Comparison of ENCODE assay signal across 12 cellular contexts in the genomic region with DNA sequence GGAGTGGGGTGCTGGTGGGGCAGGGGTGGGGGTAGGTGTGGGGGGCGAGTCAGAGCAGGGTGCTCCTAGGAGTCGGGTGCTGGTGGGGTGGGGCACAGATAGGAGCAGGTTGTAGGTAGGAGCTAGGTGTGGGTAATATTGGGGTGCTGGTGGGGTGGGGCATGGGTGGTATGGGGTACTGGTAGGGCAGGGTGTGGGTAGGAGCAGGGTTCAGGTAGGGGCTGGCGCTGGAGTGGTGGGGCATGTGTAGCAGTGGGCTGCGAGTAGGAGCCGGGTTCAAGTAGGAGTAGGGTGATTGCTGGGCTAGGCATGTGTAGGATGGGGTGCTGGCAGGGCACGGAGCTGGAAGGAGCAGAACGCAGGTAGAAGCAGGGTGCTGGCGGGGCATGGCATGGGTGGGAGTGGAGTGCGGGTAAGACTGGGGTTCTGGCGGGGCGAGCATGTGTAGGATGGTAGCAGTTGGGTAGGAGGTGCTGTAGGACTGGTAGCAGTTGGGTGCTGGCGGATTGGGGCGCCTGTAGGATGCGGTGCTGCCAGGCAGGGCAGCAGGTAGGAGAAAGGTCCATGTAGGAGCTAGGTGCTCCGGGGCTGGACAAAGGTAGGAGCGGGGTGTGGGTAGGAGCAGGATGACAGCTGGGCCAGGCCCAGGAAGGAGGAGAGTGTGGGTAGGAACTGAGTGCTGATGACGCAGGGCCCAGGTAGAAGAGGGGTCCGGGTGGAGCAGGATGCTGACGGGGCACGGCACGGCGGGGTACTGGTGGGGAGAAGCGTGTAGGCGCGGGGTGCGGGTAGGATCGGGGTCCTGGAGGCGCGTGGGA.
DNase-seq lines count a peak whose midpoint lies in the region; ATAC-seq lines count a peak whose summit lies in the region.
"Had no signal": no experiment of that assay in that cellular context is flagged by ENCODE, and none has a peak within 500 bp of the region (broad histone marks: within the 10 kb centered on the region; RNA-seq: fewer than 3 reads in every experiment).

No MANE protein-coding gene starts in this region.

- no peaks in the 10 kb centered on the region for H3K79me1 ChIP-seq in neuronal stem cell (ENCODE audit: low read depth, low read length)

- peak overlapping the region; percentile 52 for H3K18ac ChIP-seq in neuronal stem cell (ENCODE audit: low read length)

- H3K23ac ChIP-seq in neuronal stem cell (ENCODE audit: low read depth, low read length, poor library complexity) = peak overlapping the region; percentile 81

- ATAC-seq in left colon = no peak
- ATAC-seq in GM18519 (IDR thresholded peaks at IDR 0.05; ENCODE audit: low FRiP score, unreplicated experiment) = no peak
- ATAC-seq: K562 had no signal

- no peaks in the 10 kb centered on the region for H3K27me3 ChIP-seq in CD4-positive, alpha-beta memory T cell (ENCODE audit: insufficient read depth, low read length)
- peaks cover 9% of the 10 kb centered on the region for H3K27me3 ChIP-seq in effector memory CD4-positive, alpha-beta T cell (replicated peaks; ENCODE audit: control insufficient read depth, insufficient read depth, low read length, poor library complexity, severe bottlenecking)
- peaks cover 7 to 32% (median 31%) of the 10 kb centered on the region in 3 experiments for H3K27me3 ChIP-seq in neuronal stem cell (ENCODE audit: control insufficient read depth in 3 of 3, insufficient read depth in 3 of 3, low read depth in 1 of 3, low read length in 3 of 3)

- peak overlapping the region; percentile 46 for H2BK12ac ChIP-seq in neuronal stem cell (ENCODE audit: low read length)

- no peak overlapping the region for H4K91ac ChIP-seq in neuronal stem cell (ENCODE audit: low read depth, low read length, poor library complexity)

- CTCF ChIA-PET in CD4-positive, alpha-beta memory T cell (lab: Charles Lee; ENCODE audit: partially characterized antibody) = no interaction called here

- no peak overlapping the region for H2BK120ac ChIP-seq in neuronal stem cell (ENCODE audit: low read depth, low read length)

- intact Hi-C loops in CD4-positive, alpha-beta memory T cell (cut with micrococcal nuclease) = no loop called here
- intact Hi-C loops in left colon (cut with DNase I, micrococcal nuclease) = no loop called here

- DNase-seq in CD4-positive, alpha-beta memory T cell = peak in 1 of 5 donors; percentile 12
- DNase-seq in NCI-H69 (lab: John Stamatoyannopoulos, UW) (peak; percentile 47), neuronal stem cell (ENCODE audit: low spot score) (no peak), left colon (no peak), NAMALWA (ENCODE audit: low spot score) (no peak), HUDEP-2 (lab: John Stamatoyannopoulos, UW; ENCODE audit: unreplicated experiment in 76 of 76) (no peak)
- no peak for DNase-seq in effector memory CD4-positive, alpha-beta T cell
- DNase-seq: midbrain had no signal

- H3K27ac Mint-ChIP-seq in CD4-positive, alpha-beta memory T cell = peak overlapping the region in 3 of 7 donors; percentile 48 to 80 (median 72)

- H2BK5ac ChIP-seq in neuronal stem cell (ENCODE audit: low read length) = peak overlapping the region; percentile 53

- H3K4me3 ChIP-seq in CD4-positive, alpha-beta memory T cell (ENCODE audit: low read length in 2 of 2) = peak overlapping the region in 1 of 2 donors; percentile 43
- H3K4me3 ChIP-seq in effector memory CD4-positive, alpha-beta T cell (ENCODE audit: insufficient read depth, low read depth, low read length, poor library complexity, severe bottlenecking) = peak overlapping the region; percentile 45
- H3K4me3 ChIP-seq in neuronal stem cell (ENCODE audit: low read length in 2 of 2) = peak overlapping the region in 1 of 2 donors; percentile 71
- H3K4me3 ChIP-seq: BLaER1 treated with 17β-estradiol and CSF1 and Interleukin-3, amounts not matched to agents 10 nM and 100 nM; K562 had no signal

- H3K36me3 Mint-ChIP-seq in CD4-positive, alpha-beta memory T cell = peaks cover 0 to 2% of the 10 kb centered on the region in 2 donors

- peaks cover 0 to 10% (median 0%) of the 10 kb centered on the region in 8 donors for H3K9me3 Mint-ChIP-seq in CD4-positive, alpha-beta memory T cell

- H3K14ac ChIP-seq in neuronal stem cell (ENCODE audit: low read length) = peak overlapping the region; percentile 56

- no peaks in the 10 kb centered on the region for H3K9me3 ChIP-seq in CD4-positive, alpha-beta memory T cell (ENCODE audit: control insufficient read depth in 1 of 2, low read length in 2 of 2)
- no peaks in the 10 kb centered on the region for H3K9me3 ChIP-seq in effector memory CD4-positive, alpha-beta T cell (ENCODE audit: control insufficient read depth, low read length)
- H3K9me3 ChIP-seq in neuronal stem cell (replicated peaks in 1 of 2; ENCODE audit: control insufficient read depth in 2 of 2, insufficient read depth in 1 of 2, low read depth in 1 of 2, low read length in 2 of 2) = peaks cover 0 to 6% of the 10 kb centered on the region in 2 donors
- H3K9me3 ChIP-seq: right atrium auricular region had no signal

- H4K8ac ChIP-seq in neuronal stem cell (ENCODE audit: low read depth, low read length) = peak overlapping the region; percentile 65

- H3K4me3 Mint-ChIP-seq in CD4-positive, alpha-beta memory T cell = peak overlapping the region; percentile 79 to 89 (median 84)

- peaks cover 10 to 19% of the 10 kb centered on the region in 2 donors for H3K27me3 Mint-ChIP-seq in CD4-positive, alpha-beta memory T cell

- POLR2A ChIA-PET in CD4-positive, alpha-beta memory T cell (lab: Charles Lee; ENCODE audit: partially characterized antibody) = no interaction called here

- peak overlapping the region; percentile 71 for H2BK15ac ChIP-seq in neuronal stem cell (ENCODE audit: low read length)

- no peaks in the 10 kb centered on the region for H3K36me3 ChIP-seq in CD4-positive, alpha-beta memory T cell (ENCODE audit: insufficient read depth, low read length)
- H3K36me3 ChIP-seq in effector memory CD4-positive, alpha-beta T cell (ENCODE audit: control insufficient read depth, insufficient read depth, low read length) = no peaks in the 10 kb centered on the region
- H3K36me3 ChIP-seq in neuronal stem cell (replicated peaks in 1 of 2; ENCODE audit: control insufficient read depth in 2 of 2, insufficient read depth in 2 of 2, low read length in 2 of 2) = no peaks in the 10 kb centered on the region
- H3K36me3 ChIP-seq: BLaER1 treated with 17β-estradiol and CSF1 and Interleukin-3, amounts not matched to agents 10 nM and 100 nM; right atrium auricular region had no signal

- H3K4me1 Mint-ChIP-seq in CD4-positive, alpha-beta memory T cell = peaks cover 6 to 18% (median 12%) of the 10 kb centered on the region in 4 donors

- H2AFZ ChIP-seq in neuronal stem cell (ENCODE audit: low read length) = no peak overlapping the region

- H3K4ac ChIP-seq in neuronal stem cell (ENCODE audit: low read length) = no peak overlapping the region

- no CpG with 5 or more reads among the region's 29 CpGs for WGBS in neuronal stem cell (ENCODE audit: extremely low coverage in 2 of 2, insufficient read length in 2 of 2, insufficient replicate concordance in 1 of 2), 2 donors

- H3K9ac ChIP-seq in neuronal stem cell (ENCODE audit: low read depth, low read length, poor library complexity) = peak overlapping the region; percentile 86
- H3K9ac ChIP-seq: BLaER1 treated with 17β-estradiol and CSF1 and Interleukin-3, amounts not matched to agents 10 nM and 100 nM had no signal

- H2AK5ac ChIP-seq in neuronal stem cell (ENCODE audit: low read depth, low read length) = peak overlapping the region; percentile 79

- H3K4me2 ChIP-seq in neuronal stem cell (ENCODE audit: insufficient read depth, low read length, poor library complexity, severe bottlenecking) = peak overlapping the region; percentile 64

- H3K27ac ChIP-seq in CD4-positive, alpha-beta memory T cell (ENCODE audit: low read depth, low read length) = no peak overlapping the region
- H3K27ac ChIP-seq in effector memory CD4-positive, alpha-beta T cell (ENCODE audit: insufficient read depth, low read length, poor library complexity, severe bottlenecking) = no peak overlapping the region
- H3K27ac ChIP-seq in neuronal stem cell (replicated peaks; ENCODE audit: low read length) = no peak overlapping the region
- H3K27ac ChIP-seq: BLaER1 treated with 17β-estradiol and CSF1 and Interleukin-3, amounts not matched to agents 10 nM and 100 nM; right atrium auricular region had no signal

- H3K4me1 ChIP-seq in CD4-positive, alpha-beta memory T cell (ENCODE audit: insufficient read depth, low read length) = peaks cover 15% of the 10 kb centered on the region
- peaks cover 4% of the 10 kb centered on the region for H3K4me1 ChIP-seq in effector memory CD4-positive, alpha-beta T cell (ENCODE audit: control insufficient read depth, insufficient read depth, low read length, poor library complexity, severe bottlenecking)
- H3K4me1 ChIP-seq in neuronal stem cell (ENCODE audit: control insufficient read depth in 2 of 2, insufficient read depth in 1 of 2, low read depth in 1 of 2, low read length in 2 of 2) = peaks cover 0 to 3% of the 10 kb centered on the region in 2 donors
- H3K4me1 ChIP-seq: right atrium auricular region had no signal
